In the genomic region with DNA sequence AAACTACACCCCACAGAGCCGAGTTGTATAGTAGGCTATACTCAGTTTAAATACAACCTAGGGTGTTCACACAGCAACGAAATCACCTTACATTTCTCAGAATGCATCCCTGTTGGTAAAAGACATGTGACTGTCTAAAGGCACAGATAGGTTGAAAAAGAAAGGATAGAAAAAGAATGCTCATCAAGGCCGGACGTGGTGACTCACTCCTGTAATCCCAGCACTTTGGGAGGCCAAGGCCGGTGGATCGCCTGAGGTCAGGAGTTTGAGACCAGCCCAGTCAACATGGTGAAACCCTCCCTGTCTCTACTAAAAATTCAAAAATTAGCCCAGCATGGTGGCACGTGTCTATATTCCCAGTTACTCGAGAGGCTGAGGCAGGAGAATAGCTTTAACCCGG, we compare ENCODE assay signal across 21 cellular contexts.
"Had no signal": no experiment of that assay in that cellular context is flagged by ENCODE, and none has a peak within 500 bp of the region (broad histone marks: within the 10 kb centered on the region; RNA-seq: fewer than 3 reads in every experiment).

No MANE protein-coding gene starts in this region.

- H3K9me3 Mint-ChIP-seq: mesothelial cell of epicardium; naive B cell; natural killer cell treated with Interleukin-12 subunit alpha and Interleukin-12 subunit beta and Interleukin-15 and Interleukin-18, amount 100 ng/mL, for 72 hours; neural progenitor cell; stimulated activated effector memory CD8-positive, alpha-beta T cell treated with anti-CD3 and anti-CD28 coated beads, Interleukin-12 subunit alpha, Interleukin-12 subunit beta, amount 100 ng/mL, for 72 hours; type B pancreatic cell had no signal

- H3K27ac Mint-ChIP-seq: mesothelial cell of epicardium; natural killer cell treated with Interleukin-12 subunit alpha and Interleukin-12 subunit beta and Interleukin-15 and Interleukin-18, amount 100 ng/mL, for 72 hours; neural progenitor cell; progenitor cell of endocrine pancreas; stimulated activated effector memory CD8-positive, alpha-beta T cell treated with anti-CD3 and anti-CD28 coated beads, Interleukin-12 subunit alpha, Interleukin-12 subunit beta, amount 100 ng/mL, for 72 hours had no signal

- H3K4me3 ChIP-seq: dorsolateral prefrontal cortex, left lung, mucosa of descending colon, neural progenitor cell, stomach, thyroid gland had no signal

- H3K27me3 ChIP-seq: dorsolateral prefrontal cortex, thyroid gland had no signal

- H3K36me3 ChIP-seq: left lung, neural progenitor cell, stomach, thyroid gland had no signal

- H3K79me2 ChIP-seq: parathyroid adenoma had no signal

- H3K36me3 Mint-ChIP-seq: mesothelial cell of epicardium; natural killer cell treated with Interleukin-12 subunit alpha and Interleukin-12 subunit beta and Interleukin-15 and Interleukin-18, amount 100 ng/mL, for 72 hours; neural progenitor cell; type B pancreatic cell had no signal

- H2AFZ ChIP-seq: neural progenitor cell, parathyroid adenoma had no signal

- H3K9ac ChIP-seq: neural progenitor cell, parathyroid adenoma had no signal

- H3K4me2 ChIP-seq: neural progenitor cell had no signal

- H3K9me3 ChIP-seq: left lung, mucosa of descending colon, stomach, thyroid gland had no signal

- H3K27ac ChIP-seq: dorsolateral prefrontal cortex, left lung, neural progenitor cell, parathyroid adenoma, stomach, thyroid gland had no signal

- DNase-seq: dorsolateral prefrontal cortex; effector CD4-positive, alpha-beta T cell; head of caudate nucleus; left cardiac atrium; left lung; mesenchymal stem cell; mucosa of descending colon; naive B cell; stimulated activated CD4-positive, alpha-beta T cell treated with anti-CD3 and anti-CD28 coated beads, Interleukin-2, amount 100 ng/mL, for 24 hours; stimulated activated CD4-positive, alpha-beta T cell treated with anti-CD3 and anti-CD28 coated beads, Interleukin-4, amount 100 ng/mL, for 24 hours; stimulated activated naive CD4-positive, alpha-beta T cell treated with Interleukin-2 at 50 U/mL for 16 hours; stomach; thyroid gland had no signal

- ATAC-seq: left cardiac atrium; left lung; mucosa of descending colon; natural killer cell treated with Interleukin-12 subunit alpha and Interleukin-12 subunit beta and Interleukin-15 and Interleukin-18, amount 100 ng/mL, for 72 hours; sciatic nerve; stimulated activated effector memory CD8-positive, alpha-beta T cell treated with anti-CD3 and anti-CD28 coated beads, Interleukin-12 subunit alpha, Interleukin-12 subunit beta, amount 100 ng/mL, for 72 hours had no signal

- H3K4me3 Mint-ChIP-seq: mesothelial cell of epicardium; natural killer cell treated with Interleukin-12 subunit alpha and Interleukin-12 subunit beta and Interleukin-15 and Interleukin-18, amount 100 ng/mL, for 72 hours; neural progenitor cell; stimulated activated effector memory CD8-positive, alpha-beta T cell treated with anti-CD3 and anti-CD28 coated beads, Interleukin-12 subunit alpha, Interleukin-12 subunit beta, amount 100 ng/mL, for 72 hours had no signal
